ENCODE assay signal across 8 cellular contexts in genomic region chr3:53109822-53110771, GRCh38. TPM values are rescaled to one million over a fixed set of nuclear protein-coding genes. Genes with fewer than 3 reads are reported as not detected.
A peak's percentile ranks its signal among the peaks of the same experiment; 100 is the strongest.
DNase-seq lines count a peak whose midpoint lies in the region; ATAC-seq and TF ChIP-seq lines count a peak whose summit lies in the region.

No MANE protein-coding gene starts in this region.

- TF ChIP-seq POLR2A in spleen (IDR thresholded peaks at IDR 0.05), result no peak

- H3K9me3 Mint-ChIP-seq in activated naive CD4-positive, alpha-beta T cell treated with anti-CD3 and anti-CD28 coated beads, Interleukin-2, amount 50 U/mL, for 72 hours, result peaks cover 0 to 5% of the 10 kb centered on the region in 2 donors

- intact Hi-C loops in spleen (cut with DNase I; ENCODE audit: low total_unique reads), result loop anchor here (5.0 kb wide), 1 partner anchor 87 kb away; no protein-coding TSS in a partner anchor

- H3K27ac Mint-ChIP-seq in activated naive CD4-positive, alpha-beta T cell treated with anti-CD3 and anti-CD28 coated beads, Interleukin-2, amount 50 U/mL, for 72 hours, result peak overlapping the region; percentile 89 to 90

- peak in 1 of 2 donors; percentile 57 for TF ChIP-seq CTCF in right atrium auricular region (IDR thresholded peaks at IDR 0.05)
- peak in 8 of 11 experiments; percentile 10 to 63 (median 48) for TF ChIP-seq CTCF in spleen (IDR thresholded peaks at IDR 0.05 in 8 of 11, conservative IDR thresholded peaks at IDR 0.05 in 3 of 11)

- WGBS in spleen, 5 donors, result 48 to 61% (median 55%) methylated on average over 12 of the region's 12 CpGs

- no peak overlapping the region for H3K4me3 ChIP-seq in right atrium auricular region
- H3K4me3 ChIP-seq in spleen, result no peak overlapping the region

- peak; percentile 11 to 62 for ATAC-seq in activated naive CD4-positive, alpha-beta T cell treated with anti-CD3 and anti-CD28 coated beads, Interleukin-2, amount 50 U/mL, for 72 hours
- ATAC-seq in HG03175 (IDR thresholded peaks at IDR 0.05; ENCODE audit: unreplicated experiment) (no peak), GM21526 (IDR thresholded peaks at IDR 0.05; ENCODE audit: low FRiP score, unreplicated experiment) (no peak)

- H3K36me3 ChIP-seq in right atrium auricular region (peaks cover 18% of the 10 kb centered on the region), spleen (peaks cover 0 to 97% (median 47%) of the 10 kb centered on the region in 6 donors)

- H3K27ac ChIP-seq in right atrium auricular region (no peak overlapping the region), spleen (peak overlapping the region in 5 of 8 donors; percentile 27 to 71 (median 58))

- DNase-seq in NCI-H748 (lab: John Stamatoyannopoulos, UW; ENCODE audit: unreplicated experiment) (peak; percentile 3), NCI-H748 treated with DMSO at 0.1 percent for 48 hours (lab: John Stamatoyannopoulos, UW) (no peak), NOMO-1 treated with DMSO at 0.1 percent for 48 hours (lab: John Stamatoyannopoulos, UW; ENCODE audit: unreplicated experiment) (peak; percentile 89), right atrium auricular region (ENCODE audit: low spot score) (peak; percentile 69), spleen (no peak)
- DNase-seq in activated naive CD4-positive, alpha-beta T cell treated with anti-CD3 and anti-CD28 coated beads, Interleukin-2, amount 50 U/mL, for 72 hours (ENCODE audit: low spot score in 2 of 2), result peak in 1 of 2 donors; percentile 65

- H3K4me1 ChIP-seq in right atrium auricular region (peaks cover 0 to 17% of the 10 kb centered on the region in 2 donors), spleen (peaks cover 0 to 40% (median 13%) of the 10 kb centered on the region in 6 donors)

- H3K27me3 ChIP-seq in right atrium auricular region (no peaks in the 10 kb centered on the region), spleen (replicated peaks in 1 of 7) (no peaks in the 10 kb centered on the region)

- H3K36me3 Mint-ChIP-seq in activated naive CD4-positive, alpha-beta T cell treated with anti-CD3 and anti-CD28 coated beads, Interleukin-2, amount 50 U/mL, for 72 hours, result peaks cover 5 to 24% of the 10 kb centered on the region in 2 donors

- H3K9me3 ChIP-seq in right atrium auricular region (no peaks in the 10 kb centered on the region), spleen (no peaks in the 10 kb centered on the region)

RNA-seq across cellular contexts. Expression of gene RFT1, which starts 20.1 kb away (rescaled TPM):
- total RNA-seq in activated naive CD4-positive, alpha-beta T cell treated with anti-CD3 and anti-CD28 coated beads, Interleukin-2, amount 50 U/mL, for 72 hours, result 10 to 100 TPM; 19.5 to 38.3 TPM
- total RNA-seq in right atrium auricular region, result 1 to 10 TPM; 6.2 to 6.8 TPM
- total RNA-seq in spleen, result 10 to 100 TPM; 12.1 to 25.6 (median 17.8) TPM
- 1 to 10 TPM; 6.0 to 8.9 (median 8.1) TPM for polyA plus RNA-seq in spleen

RNA-seq across cellular contexts. Expression of gene PRKCD, which starts 50.9 kb away (rescaled TPM):
- 10 to 100 TPM in 1 of 2 donors, 1 to 10 TPM in 1; 3.4 to 22.5 TPM for total RNA-seq in activated naive CD4-positive, alpha-beta T cell treated with anti-CD3 and anti-CD28 coated beads, Interleukin-2, amount 50 U/mL, for 72 hours
- 10 to 100 TPM; 11.1 to 14.8 TPM for total RNA-seq in right atrium auricular region
- 100 to 1,000 TPM in 1 of 7 donors, 10 to 100 TPM in 6; 42.7 to 100 (median 59.6) TPM for total RNA-seq in spleen
- 10 to 100 TPM; 22.2 to 50.0 (median 31.9) TPM for polyA plus RNA-seq in spleen

Comparison
In these comparisons a context has a peak if more than half of its experiments do, and no peak if none do; other contexts are left out.
1. DNase-seq: peak in NCI-H748 (single experiment), NOMO-1 treated with DMSO at 0.1 percent for 48 hours (single experiment) and right atrium auricular region (single experiment); none in NCI-H748 treated with DMSO at 0.1 percent for 48 hours (single experiment) and spleen (single experiment).
2. ATAC-seq: peak in activated naive CD4-positive, alpha-beta T cell treated with anti-CD3 and anti-CD28 coated beads, Interleukin-2, amount 50 U/mL, for 72 hours (2 of 2); none in HG03175 (single experiment) and GM21526 (single experiment).
3. H3K27ac ChIP-seq: peak in spleen (5 of 8); none in right atrium auricular region (0 of 2).